In the genomic region with DNA sequence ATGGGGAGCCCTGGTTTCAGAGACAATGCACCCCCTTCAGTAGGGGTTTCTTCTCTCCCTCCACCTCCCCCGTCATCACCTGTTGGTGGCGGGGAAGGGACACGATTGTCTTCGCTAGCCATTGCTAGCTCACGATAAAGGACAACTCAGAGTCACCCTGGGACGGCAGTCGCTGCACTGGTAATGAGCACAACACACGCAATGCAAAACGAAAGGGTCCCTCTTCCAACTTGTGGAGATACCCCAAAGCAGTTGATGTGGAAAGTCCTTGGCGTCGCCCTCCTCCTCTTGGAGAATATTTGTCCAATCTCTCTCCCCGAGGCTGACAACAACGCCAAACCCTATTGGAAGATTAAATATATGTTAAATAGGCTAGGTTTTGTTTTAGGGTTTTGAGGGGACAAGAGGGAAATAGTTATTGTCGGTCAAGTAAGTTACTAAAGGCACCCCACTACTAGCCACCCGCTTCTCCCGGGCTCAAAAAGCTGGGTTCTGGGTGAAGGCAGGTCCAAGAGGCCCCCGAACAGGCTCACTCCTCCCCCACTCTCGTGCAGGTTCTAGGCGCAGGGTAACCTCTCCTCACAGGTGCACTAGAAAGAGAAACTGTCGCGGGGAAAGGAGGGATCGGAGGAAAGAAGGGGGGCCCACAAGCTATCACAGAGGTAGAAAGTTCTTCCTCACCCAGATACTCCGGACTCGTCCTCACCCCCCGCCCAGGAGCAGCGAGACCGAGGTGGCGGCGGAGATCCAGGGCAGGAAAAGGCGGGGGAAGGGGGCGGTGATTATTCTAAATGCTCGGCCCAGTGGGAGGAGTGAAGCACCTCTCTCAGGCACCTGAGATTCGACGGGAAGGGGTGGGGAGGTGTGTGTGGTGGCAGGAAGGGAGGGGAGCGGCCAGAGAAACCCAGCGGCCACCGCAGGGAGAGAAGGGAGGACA, we compare ENCODE assay signal across 8 cellular contexts. TPM values are rescaled to one million over a fixed set of nuclear protein-coding genes. Genes with fewer than 3 reads are reported as not detected.
DNase-seq lines count a peak whose midpoint lies in the region; ATAC-seq and TF ChIP-seq lines count a peak whose summit lies in the region.

A gene with protein sequence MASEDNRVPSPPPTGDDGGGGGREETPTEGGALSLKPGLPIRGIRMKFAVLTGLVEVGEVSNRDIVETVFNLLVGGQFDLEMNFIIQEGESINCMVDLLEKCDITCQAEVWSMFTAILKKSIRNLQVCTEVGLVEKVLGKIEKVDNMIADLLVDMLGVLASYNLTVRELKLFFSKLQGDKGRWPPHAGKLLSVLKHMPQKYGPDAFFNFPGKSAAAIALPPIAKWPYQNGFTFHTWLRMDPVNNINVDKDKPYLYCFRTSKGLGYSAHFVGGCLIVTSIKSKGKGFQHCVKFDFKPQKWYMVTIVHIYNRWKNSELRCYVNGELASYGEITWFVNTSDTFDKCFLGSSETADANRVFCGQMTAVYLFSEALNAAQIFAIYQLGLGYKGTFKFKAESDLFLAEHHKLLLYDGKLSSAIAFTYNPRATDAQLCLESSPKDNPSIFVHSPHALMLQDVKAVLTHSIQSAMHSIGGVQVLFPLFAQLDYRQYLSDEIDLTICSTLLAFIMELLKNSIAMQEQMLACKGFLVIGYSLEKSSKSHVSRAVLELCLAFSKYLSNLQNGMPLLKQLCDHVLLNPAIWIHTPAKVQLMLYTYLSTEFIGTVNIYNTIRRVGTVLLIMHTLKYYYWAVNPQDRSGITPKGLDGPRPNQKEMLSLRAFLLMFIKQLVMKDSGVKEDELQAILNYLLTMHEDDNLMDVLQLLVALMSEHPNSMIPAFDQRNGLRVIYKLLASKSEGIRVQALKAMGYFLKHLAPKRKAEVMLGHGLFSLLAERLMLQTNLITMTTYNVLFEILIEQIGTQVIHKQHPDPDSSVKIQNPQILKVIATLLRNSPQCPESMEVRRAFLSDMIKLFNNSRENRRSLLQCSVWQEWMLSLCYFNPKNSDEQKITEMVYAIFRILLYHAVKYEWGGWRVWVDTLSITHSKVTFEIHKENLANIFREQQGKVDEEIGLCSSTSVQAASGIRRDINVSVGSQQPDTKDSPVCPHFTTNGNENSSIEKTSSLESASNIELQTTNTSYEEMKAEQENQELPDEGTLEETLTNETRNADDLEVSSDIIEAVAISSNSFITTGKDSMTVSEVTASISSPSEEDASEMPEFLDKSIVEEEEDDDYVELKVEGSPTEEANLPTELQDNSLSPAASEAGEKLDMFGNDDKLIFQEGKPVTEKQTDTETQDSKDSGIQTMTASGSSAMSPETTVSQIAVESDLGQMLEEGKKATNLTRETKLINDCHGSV (N-terminal part only) (minus strand): TSS at position 764 of the 937 bp plus-strand sequence. CDS start 642 bp downstream, at position 122.

- TF ChIP-seq CTCF in fibroblast of mammary gland (conservative IDR thresholded peaks at IDR 0.05; ENCODE audit: control insufficient read depth, insufficient read depth, low read depth, low read length): no peak

- H3K27ac Mint-ChIP-seq in activated T-helper 1 cell treated with anti-CD3 and anti-CD28 coated beads, Interleukin-12 subunit alpha, Interleukin-12 subunit beta, Interleukin-2, Interleukin-4 antibody, amounts not matched to agents 30 ng/mL and 10 ng/mL and 1 ng/mL, durations not matched to agents 14 hours and 24 hours and 36 hours: peak within 1 kb of the TSS; percentile 99
- H3K27ac Mint-ChIP-seq in naive thymus-derived CD8-positive, alpha-beta T cell: peak within 1 kb of the TSS; percentile 97 to 100 (median 99)
- peak within 1 kb of the TSS; percentile 99 for H3K27ac Mint-ChIP-seq in stimulated activated naive B cell treated with anti-CD40 and anti-IgM and Interleukin-4, amounts not matched to agents 10 μg/mL and 1 μg/mL and 100 μg/mL, for 72 hours

- H3K9ac ChIP-seq in Karpas-422 (ENCODE audit: low read length): peak within 1 kb of the TSS; percentile 96

- peak within 1 kb of the TSS; percentile 62 for H3K27ac ChIP-seq in Karpas-422 (ENCODE audit: low read length)

- peak within 1 kb of the TSS; percentile 95 for H3K4me2 ChIP-seq in Karpas-422 (ENCODE audit: low read depth, low read length, poor library complexity, severe bottlenecking)

- H3K36me3 ChIP-seq in Karpas-422 (ENCODE audit: insufficient read depth, low read length): peaks cover 17% of the 10 kb centered on the region; the same call in 1 of the 2 replicates

- H3K27me3 ChIP-seq in Karpas-422 (ENCODE audit: low read length): no peaks in the 10 kb centered on the region

- H3K27me3 Mint-ChIP-seq in activated T-helper 1 cell treated with anti-CD3 and anti-CD28 coated beads, Interleukin-12 subunit alpha, Interleukin-12 subunit beta, Interleukin-2, Interleukin-4 antibody, amounts not matched to agents 30 ng/mL and 10 ng/mL and 1 ng/mL, durations not matched to agents 14 hours and 24 hours and 36 hours (ENCODE audit: insufficient read depth): no peaks in the 10 kb centered on the region
- H3K27me3 Mint-ChIP-seq in naive thymus-derived CD8-positive, alpha-beta T cell: no peaks in the 10 kb centered on the region
- H3K27me3 Mint-ChIP-seq in stimulated activated naive B cell treated with anti-CD40 and anti-IgM and Interleukin-4, amounts not matched to agents 10 μg/mL and 1 μg/mL and 100 μg/mL, for 72 hours: no peaks in the 10 kb centered on the region

- H3K79me2 ChIP-seq in Karpas-422 (ENCODE audit: low read length): peaks cover 51% of the 10 kb centered on the region

- no peaks in the 10 kb centered on the region for H3K9me2 ChIP-seq in Karpas-422 (replicated peaks; ENCODE audit: insufficient read depth, low read length)

- H3K4me3 ChIP-seq in Karpas-422 (ENCODE audit: low read length) (peak within 1 kb of the TSS; percentile 80), fibroblast of mammary gland (ENCODE audit: control insufficient read depth, low read depth, low read length) (peak within 1 kb of the TSS; percentile 78)

- H3K4me1 ChIP-seq in Karpas-422 (ENCODE audit: low read length): peaks cover 26% of the 10 kb centered on the region

- intact Hi-C loops in activated T-helper 1 cell treated with anti-CD3 and anti-CD28 coated beads, Interleukin-12 subunit alpha, Interleukin-12 subunit beta, Interleukin-2, Interleukin-4 antibody, amounts not matched to agents 30 ng/mL and 10 ng/mL and 1 ng/mL, durations not matched to agents 14 hours and 24 hours and 36 hours (cut with micrococcal nuclease): loop anchor here (1.0 to 10.0 kb wide), 9 partner anchors 16 to 1520 kb away; partner anchors contain the start of genes FBXW7 and RPS3A

- H3K9me3 Mint-ChIP-seq in activated T-helper 1 cell treated with anti-CD3 and anti-CD28 coated beads, Interleukin-12 subunit alpha, Interleukin-12 subunit beta, Interleukin-2, Interleukin-4 antibody, amounts not matched to agents 30 ng/mL and 10 ng/mL and 1 ng/mL, durations not matched to agents 14 hours and 24 hours and 36 hours: no peaks in the 10 kb centered on the region
- no peaks in the 10 kb centered on the region for H3K9me3 Mint-ChIP-seq in naive thymus-derived CD8-positive, alpha-beta T cell
- no peaks in the 10 kb centered on the region for H3K9me3 Mint-ChIP-seq in stimulated activated naive B cell treated with anti-CD40 and anti-IgM and Interleukin-4, amounts not matched to agents 10 μg/mL and 1 μg/mL and 100 μg/mL, for 72 hours

- H3K9me3 ChIP-seq in Karpas-422 (ENCODE audit: low read length): no peaks in the 10 kb centered on the region

- peak within 1 kb of the TSS; percentile 99 for H2AFZ ChIP-seq in Karpas-422 (ENCODE audit: low read length)

- peak; percentile 60 for ATAC-seq in GM21825 (IDR thresholded peaks at IDR 0.05; ENCODE audit: unreplicated experiment)
- peak; percentile 73 to 74 for ATAC-seq in naive thymus-derived CD8-positive, alpha-beta T cell
- ATAC-seq in stimulated activated naive B cell treated with anti-CD40 and anti-IgM and Interleukin-4, amounts not matched to agents 10 μg/mL and 1 μg/mL and 100 μg/mL, for 72 hours (replicated peaks): peak; percentile 79 to 83

- DNase-seq in DMS53 (lab: John Stamatoyannopoulos, UW) (peak; percentile 96), Karpas-422 (peak; percentile 96), RKO (ENCODE audit: low spot score) (peak; percentile 81), fibroblast of mammary gland (ENCODE audit: low read depth) (peak; percentile 32)
- peak; percentile 84 for DNase-seq in activated T-helper 1 cell treated with anti-CD3 and anti-CD28 coated beads, Interleukin-12 subunit alpha, Interleukin-12 subunit beta, Interleukin-2, Interleukin-4 antibody, amounts not matched to agents 30 ng/mL and 10 ng/mL and 1 ng/mL, durations not matched to agents 14 hours and 24 hours and 36 hours (ENCODE audit: low spot score)
- peak; percentile 69 to 90 (median 84) for DNase-seq in naive thymus-derived CD8-positive, alpha-beta T cell
- DNase-seq in stimulated activated naive B cell treated with anti-CD40 and anti-IgM and Interleukin-4, amounts not matched to agents 10 μg/mL and 1 μg/mL and 100 μg/mL, for 72 hours: peak; percentile 68

- peaks cover 34% of the 10 kb centered on the region for H3K4me1 Mint-ChIP-seq in activated T-helper 1 cell treated with anti-CD3 and anti-CD28 coated beads, Interleukin-12 subunit alpha, Interleukin-12 subunit beta, Interleukin-2, Interleukin-4 antibody, amounts not matched to agents 30 ng/mL and 10 ng/mL and 1 ng/mL, durations not matched to agents 14 hours and 24 hours and 36 hours (ENCODE audit: low read depth)
- peaks cover 14 to 41% (median 32%) of the 10 kb centered on the region in 4 donors for H3K4me1 Mint-ChIP-seq in naive thymus-derived CD8-positive, alpha-beta T cell
- peaks cover 7 to 28% of the 10 kb centered on the region in 2 donors for H3K4me1 Mint-ChIP-seq in stimulated activated naive B cell treated with anti-CD40 and anti-IgM and Interleukin-4, amounts not matched to agents 10 μg/mL and 1 μg/mL and 100 μg/mL, for 72 hours

- POLR2A ChIA-PET in naive thymus-derived CD8-positive, alpha-beta T cell (lab: Charles Lee): interaction anchor here (0.8 to 2.7 kb wide), 5 partner anchors 11 to 1521 kb away, joined by 3 to 18 read pairs (median 4); partner anchors contain the start of genes FBXW7 and RPS3A

- H3K36me3 Mint-ChIP-seq in activated T-helper 1 cell treated with anti-CD3 and anti-CD28 coated beads, Interleukin-12 subunit alpha, Interleukin-12 subunit beta, Interleukin-2, Interleukin-4 antibody, amounts not matched to agents 30 ng/mL and 10 ng/mL and 1 ng/mL, durations not matched to agents 14 hours and 24 hours and 36 hours (ENCODE audit: low read depth): peaks cover 19% of the 10 kb centered on the region
- H3K36me3 Mint-ChIP-seq in naive thymus-derived CD8-positive, alpha-beta T cell: peaks cover 0 to 13% (median 2%) of the 10 kb centered on the region in 3 donors
- H3K36me3 Mint-ChIP-seq in stimulated activated naive B cell treated with anti-CD40 and anti-IgM and Interleukin-4, amounts not matched to agents 10 μg/mL and 1 μg/mL and 100 μg/mL, for 72 hours: peaks cover 0 to 4% of the 10 kb centered on the region in 2 donors

- H4K20me1 ChIP-seq in Karpas-422 (ENCODE audit: insufficient read depth, low read depth, low read length): no peaks in the 10 kb centered on the region

- peak within 1 kb of the TSS; percentile 100 for H3K4me3 Mint-ChIP-seq in activated T-helper 1 cell treated with anti-CD3 and anti-CD28 coated beads, Interleukin-12 subunit alpha, Interleukin-12 subunit beta, Interleukin-2, Interleukin-4 antibody, amounts not matched to agents 30 ng/mL and 10 ng/mL and 1 ng/mL, durations not matched to agents 14 hours and 24 hours and 36 hours
- peak within 1 kb of the TSS; percentile 98 to 100 (median 100) for H3K4me3 Mint-ChIP-seq in naive thymus-derived CD8-positive, alpha-beta T cell
- peak within 1 kb of the TSS; percentile 98 to 100 for H3K4me3 Mint-ChIP-seq in stimulated activated naive B cell treated with anti-CD40 and anti-IgM and Interleukin-4, amounts not matched to agents 10 μg/mL and 1 μg/mL and 100 μg/mL, for 72 hours

RNA-seq across cellular contexts. Expression of the gene that starts here (rescaled TPM):
- total RNA-seq in Karpas-422 (2014; rRNA removed; shearing (Covaris generic); ENCODE audit: low replicate concordance): 113 and 131 TPM in 2 replicates
- 54.2 and 60.7 TPM in 2 replicates for total RNA-seq in activated T-helper 1 cell treated with anti-CD3 and anti-CD28 coated beads, Interleukin-12 subunit alpha, Interleukin-12 subunit beta, Interleukin-2, Interleukin-4 antibody, amounts not matched to agents 30 ng/mL and 10 ng/mL and 1 ng/mL, durations not matched to agents 14 hours and 24 hours and 36 hours
- 10 to 100 TPM; 57.6 to 57.7 TPM for total RNA-seq in naive thymus-derived CD8-positive, alpha-beta T cell
- polyA plus RNA-seq in naive thymus-derived CD8-positive, alpha-beta T cell: 10 to 100 TPM; 16.4 to 18.4 (median 18.2) TPM

Comparison
In these comparisons a context has a peak if more than half of its experiments do, and no peak if none do; other contexts are left out.
1. Peak in every context shown above with its lines: DNase-seq, ATAC-seq, H3K4me3 ChIP-seq and H3K27ac ChIP-seq.
2. DNase-seq: peak in every context shown above with its lines; median percentile 96 in DMS53; 96 in Karpas-422; 84 in activated T-helper 1 cell treated with anti-CD3 and anti-CD28 coated beads, Interleukin-12 subunit alpha, Interleukin-12 subunit beta, Interleukin-2, Interleukin-4 antibody, amounts not matched to agents 30 ng/mL and 10 ng/mL and 1 ng/mL, durations not matched to agents 14 hours and 24 hours and 36 hours; 84 in naive thymus-derived CD8-positive, alpha-beta T cell; 81 in RKO; 68 in stimulated activated naive B cell treated with anti-CD40 and anti-IgM and Interleukin-4, amounts not matched to agents 10 μg/mL and 1 μg/mL and 100 μg/mL, for 72 hours; 32 in fibroblast of mammary gland.